ENCODE assay signal across 17 cellular contexts in genomic region chr15:80721476-80721875, GRCh38. TPM values are rescaled to one million over a fixed set of nuclear protein-coding genes. Genes with fewer than 3 reads are reported as not detected.
DNase-seq lines count a peak whose midpoint lies in the region; ATAC-seq, FAIRE-seq and TF ChIP-seq lines count a peak whose summit lies in the region.
"Had no signal": no experiment of that assay in that cellular context is flagged by ENCODE, and none has a peak within 500 bp of the region (broad histone marks: within the 10 kb centered on the region; RNA-seq: fewer than 3 reads in every experiment).

No MANE protein-coding gene starts in this region.

- H3K9ac ChIP-seq in keratinocyte (ENCODE audit: control insufficient read depth, extremely low read depth, insufficient read depth, low read length) (no peak overlapping the region), GM23248 (no peak overlapping the region)

- H3K27ac ChIP-seq in keratinocyte (ENCODE audit: control insufficient read depth, insufficient read depth, low read length) = no peak overlapping the region
- H3K27ac ChIP-seq in upper lobe of right lung = peak overlapping the region; percentile 21
- no peak overlapping the region for H3K27ac ChIP-seq in GM23248
- H3K27ac ChIP-seq: A549, HL-60 had no signal

- H3F3A ChIP-seq in GM23248 (ENCODE audit: insufficient read depth) = no peaks in the 10 kb centered on the region

- no peaks in the 10 kb centered on the region for H3K4me1 Mint-ChIP-seq in stimulated activated naive B cell treated with anti-CD40 and anti-IgM and Interleukin-4, amounts not matched to agents 10 μg/mL and 1 μg/mL and 100 μg/mL, for 72 hours

- no peak overlapping the region for H3K27ac Mint-ChIP-seq in stimulated activated naive B cell treated with anti-CD40 and anti-IgM and Interleukin-4, amounts not matched to agents 10 μg/mL and 1 μg/mL and 100 μg/mL, for 72 hours
- H3K27ac Mint-ChIP-seq: CD8-positive, alpha-beta T cell had no signal

- intact Hi-C loops in upper lobe of right lung (cut with DNase I) = no loop called here

- TF ChIP-seq CTCF in keratinocyte (optimal IDR thresholded peaks at IDR 0.05 in 1 of 3, IDR thresholded peaks at IDR 0.05 in 1 of 3, conservative IDR thresholded peaks at IDR 0.05 in 1 of 3; ENCODE audit: extremely low read depth in 1 of 3, insufficient read depth in 2 of 3, low read length in 3 of 3) (no peak), upper lobe of right lung (IDR thresholded peaks at IDR 0.05) (no peak)

- dilution Hi-C loops in keratinocyte (cut with MboI; ENCODE audit: extremely low pct_ligation_motif_present, low sequenced_read_pairs) = no loop called here

- DNase-seq in Kasumi-1 (lab: John Stamatoyannopoulos, UW) (peak; percentile 59 to 82), SKM-1 (lab: John Stamatoyannopoulos, UW; ENCODE audit: unreplicated experiment) (peak; percentile 12), keratinocyte (ENCODE audit: low read depth, low spot score) (no peak), upper lobe of right lung (no peak), GM23248 (no peak), islet precursor cell (no peak)
- DNase-seq in stimulated activated naive B cell treated with anti-CD40 and anti-IgM and Interleukin-4, amounts not matched to agents 10 μg/mL and 1 μg/mL and 100 μg/mL, for 72 hours = no peak
- DNase-seq: BE2C; Caco-2; CD8-positive, alpha-beta T cell; DND-41; GDM1 had no signal

- H3K27me3 ChIP-seq in keratinocyte (ENCODE audit: control insufficient read depth, extremely low read depth, insufficient read depth, low read length) (no peaks in the 10 kb centered on the region), upper lobe of right lung (no peaks in the 10 kb centered on the region), GM23248 (replicated peaks; ENCODE audit: insufficient read depth) (no peaks in the 10 kb centered on the region)
- H3K27me3 ChIP-seq: BE2C had no signal

- no peaks in the 10 kb centered on the region for H3K9me1 ChIP-seq in keratinocyte (ENCODE audit: control insufficient read depth, extremely low read depth, insufficient read depth, low read length)

- H3K36me3 Mint-ChIP-seq in stimulated activated naive B cell treated with anti-CD40 and anti-IgM and Interleukin-4, amounts not matched to agents 10 μg/mL and 1 μg/mL and 100 μg/mL, for 72 hours = peaks cover 1 to 4% of the 10 kb centered on the region in 2 donors

- H3K4me2 ChIP-seq in keratinocyte (ENCODE audit: control insufficient read depth, extremely low read depth, insufficient read depth, low read depth, low read length) = no peak overlapping the region
- H3K4me2 ChIP-seq in GM23248 (ENCODE audit: unreplicated experiment) = no peak overlapping the region
- H3K4me2 ChIP-seq: A549 had no signal

- H4K20me1 ChIP-seq in keratinocyte (ENCODE audit: control insufficient read depth, extremely low read depth, insufficient read depth, low read length) (no peaks in the 10 kb centered on the region), GM23248 (ENCODE audit: insufficient read depth) (peaks cover 8% of the 10 kb centered on the region; the same call in 1 of the 2 replicates)

- no peaks in the 10 kb centered on the region for H3K9me2 ChIP-seq in GM23248 (ENCODE audit: insufficient read depth)

- H3K9me3 Mint-ChIP-seq in stimulated activated naive B cell treated with anti-CD40 and anti-IgM and Interleukin-4, amounts not matched to agents 10 μg/mL and 1 μg/mL and 100 μg/mL, for 72 hours = no peaks in the 10 kb centered on the region

- H2AFZ ChIP-seq in keratinocyte (ENCODE audit: control insufficient read depth, low read length) (no peak overlapping the region), GM23248 (no peak overlapping the region)

- H3K4me1 ChIP-seq in keratinocyte (ENCODE audit: control insufficient read depth, extremely low read depth, insufficient read depth, low read length) = no peaks in the 10 kb centered on the region
- peaks cover 8% of the 10 kb centered on the region for H3K4me1 ChIP-seq in upper lobe of right lung
- H3K4me1 ChIP-seq in GM23248 (ENCODE audit: insufficient read depth) = no peaks in the 10 kb centered on the region
- H3K4me1 ChIP-seq: A549, BE2C had no signal

- no peak overlapping the region for H3K4me3 ChIP-seq in keratinocyte (ENCODE audit: control insufficient read depth in 2 of 3, extremely low read depth in 1 of 3, insufficient read depth in 2 of 3, low read depth in 1 of 3, low read length in 3 of 3)
- H3K4me3 ChIP-seq in upper lobe of right lung = no peak overlapping the region
- no peak overlapping the region for H3K4me3 ChIP-seq in GM23248
- H3K4me3 ChIP-seq: A549 had no signal

- peak; percentile 48 for FAIRE-seq in keratinocyte (lab: Jason Lieb, UNC)
- FAIRE-seq: A549, H54 had no signal

- H3K27me3 Mint-ChIP-seq in stimulated activated naive B cell treated with anti-CD40 and anti-IgM and Interleukin-4, amounts not matched to agents 10 μg/mL and 1 μg/mL and 100 μg/mL, for 72 hours = no peaks in the 10 kb centered on the region

- H3K9me3 ChIP-seq in keratinocyte (ENCODE audit: control insufficient read depth, low read depth, low read length) = no peaks in the 10 kb centered on the region
- no peaks in the 10 kb centered on the region for H3K9me3 ChIP-seq in upper lobe of right lung
- H3K9me3 ChIP-seq in GM23248 (ENCODE audit: low read depth) = no peaks in the 10 kb centered on the region
- H3K9me3 ChIP-seq: A549, BE2C had no signal

- H3K79me2 ChIP-seq in keratinocyte (ENCODE audit: control insufficient read depth, insufficient read depth, low read length) = peaks cover 66% of the 10 kb centered on the region
- peaks cover 97% of the 10 kb centered on the region for H3K79me2 ChIP-seq in GM23248 (ENCODE audit: insufficient read depth)

- in situ Hi-C loops in GM23248 (cut with MboI) = no loop called here

- 88 to 93% methylated on average over 7 of the region's 7 CpGs for WGBS in GM23248 (ENCODE audit: low coverage in 1 of 2, low lambda C conversion rate in 2 of 2, missing lambda C conversion rate in 2 of 2), 2 experiments

- H3K4me3 Mint-ChIP-seq in stimulated activated naive B cell treated with anti-CD40 and anti-IgM and Interleukin-4, amounts not matched to agents 10 μg/mL and 1 μg/mL and 100 μg/mL, for 72 hours = no peak overlapping the region
- H3K4me3 Mint-ChIP-seq: CD14-positive monocyte; CD8-positive, alpha-beta T cell had no signal

- ATAC-seq in upper lobe of right lung = no peak
- no peak for ATAC-seq in stimulated activated naive B cell treated with anti-CD40 and anti-IgM and Interleukin-4, amounts not matched to agents 10 μg/mL and 1 μg/mL and 100 μg/mL, for 72 hours (replicated peaks)
- ATAC-seq: A549; CD8-positive, alpha-beta T cell; HCT116 had no signal

- peaks cover 2 to 6% of the 10 kb centered on the region in 2 experiments for H3K36me3 ChIP-seq in keratinocyte (ENCODE audit: control insufficient read depth in 2 of 2, extremely low read depth in 1 of 2, insufficient read depth in 2 of 2, low read length in 2 of 2)
- no peaks in the 10 kb centered on the region for H3K36me3 ChIP-seq in upper lobe of right lung
- H3K36me3 ChIP-seq in GM23248 (ENCODE audit: low read depth) = no peaks in the 10 kb centered on the region
- H3K36me3 ChIP-seq: BE2C had no signal

RNA-seq across cellular contexts. Expression of gene ABHD17C, which starts 26.4 kb away (rescaled TPM):
- polyA plus RNA-seq in keratinocyte (11.8 to 27.8 TPM (median 23.3 TPM) in 3 replicates), GM23248 (2016; fragmentation: Nextera tagmentation; extraction: Ambion mirVana) (2.1 and 2.2 TPM in 2 replicates)
- 10.0 TPM for polyA plus RNA-seq in keratinocyte (2011; ENCODE audit: low read depth)
- polyA plus RNA-seq in keratinocyte (2011; cell fraction: cytosol; rRNA removed) = 14.5 and 22.5 TPM in 2 replicates
- polyA plus RNA-seq in keratinocyte (2011; cell fraction: nucleus; rRNA removed) = 19.9 and 20.5 TPM in 2 replicates
- polyA plus RNA-seq in keratinocyte (2012; ENCODE audit: low replicate concordance) = 14.6 and 35.5 TPM in 2 replicates
- 24.4 to 26.1 TPM (median 25.7 TPM) in 3 replicates for polyA minus RNA-seq in keratinocyte
- 18.4 TPM for polyA minus RNA-seq in keratinocyte (2011; cell fraction: cytosol; rRNA and poly(A)+ RNA removed)
- 12.3 and 17.6 TPM in 2 replicates for polyA minus RNA-seq in keratinocyte (2011; cell fraction: nucleus; rRNA and poly(A)+ RNA removed)
- total RNA-seq in upper lobe of right lung = 41.4 TPM
- 3.8 and 8.3 TPM in 2 replicates for total RNA-seq in GM23248 (2014; rRNA removed; shearing (Covaris generic))

RNA-seq across cellular contexts. Expression of gene CEMIP, which starts 57.7 kb away (rescaled TPM):
- polyA plus RNA-seq in keratinocyte (1.5 to 2.3 TPM (median 2.2 TPM) in 3 replicates), GM23248 (2016; fragmentation: Nextera tagmentation; extraction: Ambion mirVana) (134 and 137 TPM in 2 replicates)
- 4.6 TPM for polyA plus RNA-seq in keratinocyte (2011; ENCODE audit: low read depth)
- 0.92 and 0.94 TPM in 2 replicates for polyA plus RNA-seq in keratinocyte (2011; cell fraction: cytosol; rRNA removed)
- polyA plus RNA-seq in keratinocyte (2011; cell fraction: nucleus; rRNA removed) = 5.9 and 6.7 TPM in 2 replicates
- 1.7 and 2.9 TPM in 2 replicates for polyA plus RNA-seq in keratinocyte (2012; ENCODE audit: low replicate concordance)
- 3.3 to 3.5 TPM (median 3.5 TPM) in 3 replicates for polyA minus RNA-seq in keratinocyte
- polyA minus RNA-seq in keratinocyte (2011; cell fraction: cytosol; rRNA and poly(A)+ RNA removed) = 1.5 TPM
- 7.7 and 12.0 TPM in 2 replicates for polyA minus RNA-seq in keratinocyte (2011; cell fraction: nucleus; rRNA and poly(A)+ RNA removed)
- 17.3 TPM for total RNA-seq in upper lobe of right lung
- 213 and 232 TPM in 2 replicates for total RNA-seq in GM23248 (2014; rRNA removed; shearing (Covaris generic))
- total RNA-seq: CD8-positive, alpha-beta T cell had no signal
- polyA plus RNA-seq: CD14-positive monocyte had no signal

Comparison
In these comparisons a context has a peak if more than half of its experiments do, and no peak if none do; other contexts are left out.
1. DNase-seq: peak in Kasumi-1 (2 of 2) and SKM-1 (single experiment); none in keratinocyte (single experiment), upper lobe of right lung (single experiment), stimulated activated naive B cell treated with anti-CD40 and anti-IgM and Interleukin-4, amounts not matched to agents 10 μg/mL and 1 μg/mL and 100 μg/mL, for 72 hours (single experiment), GM23248 (single experiment) and islet precursor cell (single experiment).
2. RNA of gene CEMIP, which starts 57.7 kb away (total RNA-seq): 213 to 232 TPM in GM23248; 17.3 TPM in upper lobe of right lung (single experiment); every median in the first group is over 10 times any median in the second.